ENCODE assay signal across 15 cellular contexts in the genomic region with DNA sequence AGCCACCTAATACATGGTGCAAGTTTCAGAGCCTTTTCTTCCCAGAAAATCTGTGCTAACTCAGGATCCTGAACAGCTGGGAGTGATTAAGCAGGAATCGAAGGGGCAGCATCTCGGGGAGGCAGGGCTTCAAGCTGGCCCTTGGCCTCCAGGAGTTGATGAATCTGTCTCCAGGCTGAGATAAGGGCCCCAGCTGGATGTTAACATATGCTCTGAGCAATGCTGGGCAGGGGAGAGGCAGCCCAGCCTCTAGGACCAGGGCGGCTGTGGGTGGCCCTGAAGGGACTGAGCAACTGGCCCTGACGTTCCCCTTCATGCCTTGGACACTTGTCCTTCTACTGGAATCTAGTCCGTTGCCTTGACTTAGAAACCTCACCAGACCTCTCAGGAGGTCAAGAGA.
DNase-seq lines count a peak whose midpoint lies in the region; ATAC-seq and TF ChIP-seq lines count a peak whose summit lies in the region.
"Had no signal": no experiment of that assay in that cellular context is flagged by ENCODE, and none has a peak within 500 bp of the region (broad histone marks: within the 10 kb centered on the region; RNA-seq: fewer than 3 reads in every experiment).

No MANE protein-coding gene starts in this region.

- H3K27me3 Mint-ChIP-seq in nephron (ENCODE audit: low read depth) = no peaks in the 10 kb centered on the region

- no peak for ATAC-seq in HG03039 (IDR thresholded peaks at IDR 0.05; ENCODE audit: unreplicated experiment)
- ATAC-seq: HCT116 had no signal

- no peak for TF ChIP-seq CTCF in fibroblast of mammary gland (conservative IDR thresholded peaks at IDR 0.05; ENCODE audit: control insufficient read depth, insufficient read depth, low read depth, low read length)
- no peak for TF ChIP-seq CTCF in nephron (IDR thresholded peaks at IDR 0.05; ENCODE audit: unreplicated experiment in 3 of 3)
- TF ChIP-seq CTCF in WERI-Rb-1 (IDR thresholded peaks at IDR 0.05; ENCODE audit: low read depth, low read length) = no peak

- H3K9me3 Mint-ChIP-seq in nephron = peaks cover 9% of the 10 kb centered on the region

- H3K27ac ChIP-seq in WERI-Rb-1 = no peak overlapping the region
- H3K27ac ChIP-seq: GM23248 had no signal

- no peak overlapping the region for H3K4me3 Mint-ChIP-seq in nephron
- H3K4me3 Mint-ChIP-seq: CD14-positive monocyte had no signal

- peaks cover 2% of the 10 kb centered on the region for H3K9me3 ChIP-seq in WERI-Rb-1 (ENCODE audit: severe bottlenecking)

- peaks cover 4% of the 10 kb centered on the region for H3K36me3 Mint-ChIP-seq in nephron (ENCODE audit: low read depth)
- H3K36me3 Mint-ChIP-seq: CD14-positive monocyte had no signal

- H3K4me3 ChIP-seq in fibroblast of mammary gland (ENCODE audit: control insufficient read depth, low read depth, low read length) (no peak overlapping the region), WERI-Rb-1 (ENCODE audit: low read depth, low read length) (no peak overlapping the region)
- H3K4me3 ChIP-seq: GM23248 had no signal

- H3K36me3 ChIP-seq in WERI-Rb-1 = no peaks in the 10 kb centered on the region

- H3K27ac Mint-ChIP-seq in nephron = peak overlapping the region in 2 of 3 experiments; percentile 8 to 50

- no peaks in the 10 kb centered on the region for H3K27me3 ChIP-seq in WERI-Rb-1 (ENCODE audit: insufficient read depth, low read depth, severe bottlenecking)

- peaks cover 14% of the 10 kb centered on the region for H3K4me1 Mint-ChIP-seq in nephron
- H3K4me1 Mint-ChIP-seq: CD14-positive monocyte had no signal

- DNase-seq in DMS 273 (lab: John Stamatoyannopoulos, UW; ENCODE audit: unreplicated experiment) = peak; percentile 41
- DNase-seq in GM03348 (ENCODE audit: low spot score) = peak; percentile 20
- peak; percentile 3 for DNase-seq in fibroblast of mammary gland (ENCODE audit: low read depth)
- DNase-seq in SHP77 (lab: John Stamatoyannopoulos, UW) = no peak
- DNase-seq in WERI-Rb-1 = no peak
- DNase-seq: DND-41, GDM1, GM23248, NCI-H1092 treated with DMSO at 0.1 percent for 48 hours, NCI-H146, NCI-H2081 treated with DMSO at 0.1 percent for 48 hours had no signal

Comparison
In these comparisons a context has a peak if more than half of its experiments do, and no peak if none do; other contexts are left out.
1. DNase-seq: peak in DMS 273 (single experiment), GM03348 (single experiment) and fibroblast of mammary gland (single experiment); none in SHP77 (0 of 2) and WERI-Rb-1 (single experiment).